1 cellular context compared by ENCODE assay signal in genomic region chr1:154923695-154924094, GRCh38.
A peak's percentile ranks its signal among the peaks of the same experiment; 100 is the strongest.
TF ChIP-seq lines count a peak whose summit lies in the region.

No MANE protein-coding gene starts in this region.

TF ChIP-seq in K562, 482 proteins besides CTCF, POLR2A, EP300 and RAD21:
- TF ChIP-seq POLR2B (IDR thresholded peaks at IDR 0.05; ENCODE audit: low read depth, partially characterized antibody) (no peak), CBFA2T3 (IDR thresholded peaks at IDR 0.05) (peak; percentile 38), CBFA2T2 (conservative IDR thresholded peaks at IDR 0.05) (0 out of 2 replicates have a peak, but pooled peaks have one; percentile 15), ARID1B (IDR thresholded peaks at IDR 0.05) (peak; percentile 57), TCF3 (CRISPR knock-in tag; IDR thresholded peaks at IDR 0.05) (peak; percentile 66)
TF ChIP-seq in K562: peak in this region for 4.
